In the genomic region with DNA sequence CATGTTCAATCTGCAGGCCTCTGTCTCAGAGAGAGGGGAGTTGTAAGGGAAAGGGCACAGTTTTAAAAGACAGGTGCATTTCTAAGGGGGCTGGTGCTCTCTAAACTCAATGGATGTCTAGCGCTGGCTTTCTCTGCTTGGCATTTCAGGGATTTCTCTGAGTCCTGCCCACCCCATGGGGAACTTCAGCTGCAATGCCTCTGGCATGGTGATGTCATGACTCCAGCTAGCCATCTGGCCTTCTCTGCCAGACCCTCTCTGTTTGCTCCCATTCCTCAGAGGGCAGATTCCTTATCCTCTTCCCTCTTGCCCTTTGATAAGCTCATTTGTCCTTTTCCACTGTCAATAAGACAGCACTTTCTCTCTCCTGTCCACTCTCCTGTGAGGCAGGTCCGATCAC, we compare ENCODE assay signal across 17 cellular contexts. TPM values are rescaled to one million over a fixed set of nuclear protein-coding genes. Genes with fewer than 3 reads are reported as not detected.
DNase-seq lines count a peak whose midpoint lies in the region; ATAC-seq and TF ChIP-seq lines count a peak whose summit lies in the region.
"Had no signal": no experiment of that assay in that cellular context is flagged by ENCODE, and none has a peak within 500 bp of the region (broad histone marks: within the 10 kb centered on the region; RNA-seq: fewer than 3 reads in every experiment).

No MANE protein-coding gene starts in this region.

- no peak for ATAC-seq in HG02798 (IDR thresholded peaks at IDR 0.05; ENCODE audit: poor library complexity, unreplicated experiment)
- ATAC-seq: A549; CD8-positive, alpha-beta T cell; GM23338; K562 had no signal

- H4K12ac ChIP-seq in trophoblast cell (ENCODE audit: low read depth, low read length): no peak overlapping the region

- no peaks in the 10 kb centered on the region for H3K4me1 ChIP-seq in endodermal cell (ENCODE audit: control insufficient read depth, insufficient read depth, low read length)
- no peaks in the 10 kb centered on the region for H3K4me1 ChIP-seq in trophoblast cell (ENCODE audit: control insufficient read depth in 1 of 2, insufficient read depth in 2 of 2, low read length in 2 of 2)
- H3K4me1 ChIP-seq in mesenchymal stem cell (ENCODE audit: control insufficient read depth, insufficient read depth, low read depth, low read length): peaks cover 2% of the 10 kb centered on the region
- H3K4me1 ChIP-seq: A549 had no signal

- H3K4ac ChIP-seq in trophoblast cell (ENCODE audit: low read depth, low read length) (no peak overlapping the region), mesenchymal stem cell (ENCODE audit: low read depth in 1 of 2, low read length in 2 of 2) (no peak overlapping the region)

- no peak overlapping the region for H4K91ac ChIP-seq in trophoblast cell (ENCODE audit: low read depth, low read length)
- H4K91ac ChIP-seq in mesenchymal stem cell (ENCODE audit: low read length): no peak overlapping the region

- peaks cover 14% of the 10 kb centered on the region for H3K9me3 Mint-ChIP-seq in endodermal cell
- H3K9me3 Mint-ChIP-seq in activated CD4-positive, alpha-beta memory T cell treated with anti-CD3 and anti-CD28 coated beads for 36 hours: peaks cover 3% of the 10 kb centered on the region

- peaks cover 21% of the 10 kb centered on the region for H3K27me3 Mint-ChIP-seq in endodermal cell (ENCODE audit: insufficient read depth)
- no peaks in the 10 kb centered on the region for H3K27me3 Mint-ChIP-seq in activated CD4-positive, alpha-beta memory T cell treated with anti-CD3 and anti-CD28 coated beads for 36 hours

- no peak overlapping the region for H2AFZ ChIP-seq in trophoblast cell (ENCODE audit: insufficient read depth, low read length, poor library complexity)
- no peak overlapping the region for H2AFZ ChIP-seq in mesenchymal stem cell (ENCODE audit: low read depth, low read length)
- H2AFZ ChIP-seq: GM23338 had no signal

- intact Hi-C loops in activated CD4-positive, alpha-beta memory T cell treated with anti-CD3 and anti-CD28 coated beads for 36 hours (cut with micrococcal nuclease): no loop called here

- POLR2A ChIA-PET in activated CD4-positive, alpha-beta memory T cell treated with anti-CD3 and anti-CD28 coated beads for 36 hours (lab: Charles Lee): no interaction called here

- 93 to 94% methylated on average over 2 of the region's 2 CpGs for WGBS in endodermal cell (ENCODE audit: insufficient coverage in 1 of 2, insufficient read length in 1 of 2), 2 experiments
- no CpG with 5 or more reads among the region's 2 CpGs for WGBS in trophoblast cell (ENCODE audit: extremely low coverage, insufficient coverage, insufficient read length)
- WGBS in mesenchymal stem cell: 95% methylated on average over 2 of the region's 2 CpGs

- no peak overlapping the region for H2BK120ac ChIP-seq in trophoblast cell (ENCODE audit: insufficient read depth, low read length, poor library complexity)
- no peak overlapping the region for H2BK120ac ChIP-seq in mesenchymal stem cell (ENCODE audit: low read depth, low read length)

- H3K14ac ChIP-seq in trophoblast cell (ENCODE audit: low read length) (no peak overlapping the region), mesenchymal stem cell (ENCODE audit: low read length in 2 of 2) (no peak overlapping the region)

- H3K4me2 ChIP-seq in trophoblast cell (ENCODE audit: low read length): no peak overlapping the region
- no peak overlapping the region for H3K4me2 ChIP-seq in mesenchymal stem cell (ENCODE audit: low read length, poor library complexity, severe bottlenecking)
- H3K4me2 ChIP-seq: A549, GM23338 had no signal

- no peaks in the 10 kb centered on the region for H3K4me1 Mint-ChIP-seq in endodermal cell
- H3K4me1 Mint-ChIP-seq in activated CD4-positive, alpha-beta memory T cell treated with anti-CD3 and anti-CD28 coated beads for 36 hours (ENCODE audit: low read depth): peaks cover 3% of the 10 kb centered on the region
- H3K4me1 Mint-ChIP-seq: CD14-positive monocyte had no signal

- DNase-seq in ELF-1 (ENCODE audit: low read depth, low spot score) (peak; percentile 30), NCI-H69 (lab: John Stamatoyannopoulos, UW) (peak; percentile 4), endodermal cell (peak; percentile 38), trophoblast cell (peak; percentile 24 to 46), mesenchymal stem cell (no peak), HuH-7.5 (ENCODE audit: low spot score) (no peak)
- DNase-seq in activated CD4-positive, alpha-beta memory T cell treated with anti-CD3 and anti-CD28 coated beads for 36 hours: no peak
- DNase-seq: CD8-positive, alpha-beta T cell; COR-L47; DMS53; H9 had no signal

- H4K8ac ChIP-seq in trophoblast cell (ENCODE audit: low read depth, low read length) (no peak overlapping the region), mesenchymal stem cell (ENCODE audit: low read length) (no peak overlapping the region)

- H3K9me3 ChIP-seq in endodermal cell (ENCODE audit: control insufficient read depth, low read length): peaks cover 16% of the 10 kb centered on the region
- H3K9me3 ChIP-seq in trophoblast cell (ENCODE audit: insufficient read depth, low read depth, low read length): no peaks in the 10 kb centered on the region
- H3K9me3 ChIP-seq in mesenchymal stem cell (ENCODE audit: control insufficient read depth, low read length): peaks cover 3% of the 10 kb centered on the region

- H3K4me3 Mint-ChIP-seq in endodermal cell: no peak overlapping the region
- H3K4me3 Mint-ChIP-seq in activated CD4-positive, alpha-beta memory T cell treated with anti-CD3 and anti-CD28 coated beads for 36 hours: no peak overlapping the region
- H3K4me3 Mint-ChIP-seq: CD14-positive monocyte; CD8-positive, alpha-beta T cell; GM23338; H9 had no signal

- H3K27me3 ChIP-seq in endodermal cell (ENCODE audit: control insufficient read depth, insufficient read depth, low read length, poor library complexity, severe bottlenecking) (peaks cover 30% of the 10 kb centered on the region), trophoblast cell (ENCODE audit: insufficient read depth, low read length) (no peaks in the 10 kb centered on the region), mesenchymal stem cell (ENCODE audit: control insufficient read depth in 1 of 2, insufficient read depth in 1 of 2, low read length in 2 of 2) (peaks cover 28 to 30% of the 10 kb centered on the region in 2 experiments)

- no peak overlapping the region for H3K23ac ChIP-seq in trophoblast cell (ENCODE audit: low read length)
- H3K23ac ChIP-seq in mesenchymal stem cell (ENCODE audit: low read length in 2 of 2): no peak overlapping the region

- no peak for TF ChIP-seq CTCF in endodermal cell (conservative IDR thresholded peaks at IDR 0.05)

- H3K27ac Mint-ChIP-seq in endodermal cell: no peak overlapping the region
- no peak overlapping the region for H3K27ac Mint-ChIP-seq in activated CD4-positive, alpha-beta memory T cell treated with anti-CD3 and anti-CD28 coated beads for 36 hours
- H3K27ac Mint-ChIP-seq: CD14-positive monocyte; CD8-positive, alpha-beta T cell; GM23338; H9 had no signal

- H2BK5ac ChIP-seq in trophoblast cell (ENCODE audit: low read depth, low read length, poor library complexity) (no peak overlapping the region), mesenchymal stem cell (ENCODE audit: low read depth, low read length, poor library complexity, severe bottlenecking) (no peak overlapping the region)

- H3K18ac ChIP-seq in trophoblast cell (ENCODE audit: low read length) (no peak overlapping the region), mesenchymal stem cell (ENCODE audit: low read depth in 1 of 2, low read length in 2 of 2) (no peak overlapping the region)

- no peak overlapping the region for H2BK15ac ChIP-seq in mesenchymal stem cell (ENCODE audit: low read depth, poor library complexity, severe bottlenecking)

- H3K27ac ChIP-seq in endodermal cell (ENCODE audit: low read depth, low read length) (no peak overlapping the region), trophoblast cell (ENCODE audit: low read depth, low read length) (no peak overlapping the region), mesenchymal stem cell (ENCODE audit: low read length, poor library complexity, severe bottlenecking) (no peak overlapping the region)
- H3K27ac ChIP-seq: A549, HL-60 had no signal

- CTCF ChIA-PET in activated CD4-positive, alpha-beta memory T cell treated with anti-CD3 and anti-CD28 coated beads for 36 hours (lab: Charles Lee): interaction anchor here (0.8 to 1.1 kb wide), 2 partner anchors 8 to 17 kb away, joined by 3 to 4 read pairs; no protein-coding TSS in a partner anchor

- no peaks in the 10 kb centered on the region for H3K79me1 ChIP-seq in trophoblast cell (ENCODE audit: low read length)
- H3K79me1 ChIP-seq in mesenchymal stem cell (replicated peaks; ENCODE audit: low read length, poor library complexity, severe bottlenecking): no peaks in the 10 kb centered on the region

- H2BK12ac ChIP-seq in trophoblast cell (ENCODE audit: low read length) (no peak overlapping the region), mesenchymal stem cell (ENCODE audit: low read length in 2 of 2) (no peak overlapping the region)

- H3K4me3 ChIP-seq in endodermal cell (ENCODE audit: low read length) (no peak overlapping the region), trophoblast cell (ENCODE audit: low read depth, low read length) (no peak overlapping the region), mesenchymal stem cell (ENCODE audit: insufficient read depth in 1 of 2, low read depth in 1 of 2, low read length in 2 of 2) (no peak overlapping the region)
- H3K4me3 ChIP-seq: A549, GM23338, K562 had no signal

- H3K36me3 Mint-ChIP-seq in endodermal cell (ENCODE audit: low read depth): no peaks in the 10 kb centered on the region
- no peaks in the 10 kb centered on the region for H3K36me3 Mint-ChIP-seq in activated CD4-positive, alpha-beta memory T cell treated with anti-CD3 and anti-CD28 coated beads for 36 hours
- H3K36me3 Mint-ChIP-seq: CD14-positive monocyte; CD8-positive, alpha-beta T cell had no signal

- H3K9ac ChIP-seq in endodermal cell (ENCODE audit: extremely low read depth, low read length, poor library complexity, severe bottlenecking) (no peak overlapping the region), trophoblast cell (ENCODE audit: low read length) (no peak overlapping the region), mesenchymal stem cell (ENCODE audit: low read length) (no peak overlapping the region)

- no peaks in the 10 kb centered on the region for H3K36me3 ChIP-seq in endodermal cell (ENCODE audit: control insufficient read depth, insufficient read depth, low read length)
- H3K36me3 ChIP-seq in trophoblast cell (ENCODE audit: control insufficient read depth in 1 of 2, insufficient read depth in 2 of 2, low read length in 2 of 2): no peaks in the 10 kb centered on the region
- H3K36me3 ChIP-seq in mesenchymal stem cell (ENCODE audit: control insufficient read depth in 1 of 2, insufficient read depth in 2 of 2, low read depth in 1 of 2, low read length in 2 of 2): no peaks in the 10 kb centered on the region

- H2AK5ac ChIP-seq in trophoblast cell (ENCODE audit: low read length) (no peak overlapping the region), mesenchymal stem cell (ENCODE audit: low read length, severe bottlenecking) (no peak overlapping the region)

- no peaks in the 10 kb centered on the region for H3K79me2 ChIP-seq in trophoblast cell (ENCODE audit: control insufficient read depth, insufficient read depth, low read length, poor library complexity)

RNA-seq across cellular contexts. Expression of a gene that starts 40.8 kb away (rescaled TPM):
- total RNA-seq in endodermal cell: 1,000 to 10,000 TPM; 1,560 to 1,563 TPM
- 2,242 TPM for polyA plus RNA-seq in endodermal cell (2013, experiment 1 of 2)
- 2,014 TPM for polyA plus RNA-seq in endodermal cell (2013, experiment 2 of 2)
- 2,044 and 2,170 TPM in 2 replicates for polyA plus RNA-seq in trophoblast cell (2013)
- 1,000 to 10,000 TPM; 2,547 to 2,620 TPM for total RNA-seq in activated CD4-positive, alpha-beta memory T cell treated with anti-CD3 and anti-CD28 coated beads for 36 hours
- polyA plus RNA-seq in mesenchymal stem cell (2013, experiment 1 of 2): 3,158 TPM
- 2,769 TPM for polyA plus RNA-seq in mesenchymal stem cell (2013, experiment 2 of 2)

Comparison
In these comparisons a context has a peak if more than half of its experiments do, and no peak if none do; other contexts are left out.
1. DNase-seq: peak in ELF-1 (single experiment), NCI-H69 (single experiment), endodermal cell (single experiment) and trophoblast cell (2 of 2); none in activated CD4-positive, alpha-beta memory T cell treated with anti-CD3 and anti-CD28 coated beads for 36 hours (single experiment), mesenchymal stem cell (single experiment) and HuH-7.5 (single experiment).